15 cellular contexts compared by ENCODE assay signal in the genomic region with DNA sequence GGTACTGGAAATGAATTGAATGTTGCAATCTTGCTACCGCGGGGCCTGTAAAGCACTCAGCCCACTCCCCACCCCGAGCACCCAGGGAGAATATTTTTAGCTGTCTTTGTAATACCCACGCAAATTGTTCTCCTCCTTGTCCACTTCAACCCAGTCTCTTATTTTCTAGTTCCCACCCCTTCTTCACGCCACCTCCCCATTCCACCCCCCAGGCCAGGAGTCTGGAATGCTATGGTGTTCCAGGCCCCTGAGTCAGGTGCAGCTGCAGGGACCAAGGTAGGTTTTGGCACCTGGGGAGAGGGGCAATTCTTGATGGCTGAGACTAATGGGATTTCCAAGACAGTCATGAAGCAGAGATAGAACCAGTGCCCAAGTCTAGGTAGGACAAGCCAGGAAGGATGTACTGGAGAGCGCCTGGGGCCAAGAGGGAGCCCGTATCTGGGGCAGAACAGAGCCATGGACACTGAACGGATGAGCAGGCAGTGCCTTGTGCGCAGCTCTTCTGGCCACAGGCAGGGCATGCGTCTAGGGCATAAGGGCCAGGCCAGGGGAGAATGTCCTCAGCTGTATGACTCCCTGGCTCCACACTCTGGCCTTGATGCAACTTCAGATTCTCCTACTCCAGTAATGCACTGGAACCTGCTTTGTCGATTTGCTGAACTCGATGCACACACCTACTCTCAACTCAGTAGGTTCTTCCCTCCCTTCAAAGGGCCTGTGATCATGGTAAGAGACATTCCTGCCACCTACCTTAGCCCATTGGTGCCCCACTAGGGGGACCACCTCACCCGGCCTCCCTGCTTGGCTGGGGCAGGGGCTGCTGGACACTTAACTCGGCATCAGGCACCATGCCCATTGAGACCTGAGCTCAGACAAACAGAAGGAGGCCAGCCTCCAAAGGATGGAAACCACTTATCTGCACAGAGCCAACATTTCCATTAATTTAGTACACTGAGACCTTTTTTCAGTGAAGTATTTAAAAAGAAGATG.
"Had no signal": no experiment of that assay in that cellular context is flagged by ENCODE, and none has a peak within 500 bp of the region (broad histone marks: within the 10 kb centered on the region; RNA-seq: fewer than 3 reads in every experiment).

No MANE protein-coding gene starts in this region.

- H3K4me3 ChIP-seq: ascending aorta, breast epithelium, dorsolateral prefrontal cortex, hepatocyte, left lung, sigmoid colon, tibial artery had no signal

- H3K4me2 ChIP-seq: hepatocyte had no signal

- H3K79me2 ChIP-seq: hepatocyte had no signal

- ATAC-seq: activated T-helper 17 cell treated with anti-CD3 and anti-CD28 coated beads, Interleukin-2, amount 50 U/mL, for 72 hours; left lung; stimulated activated effector memory CD8-positive, alpha-beta T cell treated with anti-CD3 and anti-CD28 coated beads, Interleukin-12 subunit alpha, Interleukin-12 subunit beta, amount 100 ng/mL, for 72 hours had no signal

- FAIRE-seq: endometrium, keratinocyte had no signal

- H3K9me3 ChIP-seq: ascending aorta, breast epithelium, left lung, sigmoid colon, tibial artery had no signal

- H3K36me3 ChIP-seq: ascending aorta, breast epithelium, left lung, sigmoid colon, tibial artery had no signal

- H3K27me3 ChIP-seq: ascending aorta, breast epithelium, dorsolateral prefrontal cortex, hepatocyte, left lung, sigmoid colon, tibial artery had no signal

- H3K27ac ChIP-seq: ascending aorta, breast epithelium, dorsolateral prefrontal cortex, hepatocyte, left lung, sigmoid colon, tibial artery had no signal

- H2AFZ ChIP-seq: hepatocyte had no signal

- H3K4me1 ChIP-seq: ascending aorta, breast epithelium, left lung, tibial artery had no signal

- DNase-seq: activated naive CD4-positive, alpha-beta T cell treated with Interleukin-2 at 50 U/mL for 16 hours; sigmoid colon; stimulated activated CD4-positive, alpha-beta T cell treated with anti-CD3 and anti-CD28 coated beads, Interleukin-12 subunit alpha, Interleukin-12 subunit beta, amount 100 ng/mL, for 4 hours; stimulated activated CD4-positive, alpha-beta T cell treated with anti-CD3 and anti-CD28 coated beads, Interleukin-2, amount 100 ng/mL, for 24 hours; SW 1271 had no signal
